ENCODE assay signal across 1 cellular context in the genomic region with DNA sequence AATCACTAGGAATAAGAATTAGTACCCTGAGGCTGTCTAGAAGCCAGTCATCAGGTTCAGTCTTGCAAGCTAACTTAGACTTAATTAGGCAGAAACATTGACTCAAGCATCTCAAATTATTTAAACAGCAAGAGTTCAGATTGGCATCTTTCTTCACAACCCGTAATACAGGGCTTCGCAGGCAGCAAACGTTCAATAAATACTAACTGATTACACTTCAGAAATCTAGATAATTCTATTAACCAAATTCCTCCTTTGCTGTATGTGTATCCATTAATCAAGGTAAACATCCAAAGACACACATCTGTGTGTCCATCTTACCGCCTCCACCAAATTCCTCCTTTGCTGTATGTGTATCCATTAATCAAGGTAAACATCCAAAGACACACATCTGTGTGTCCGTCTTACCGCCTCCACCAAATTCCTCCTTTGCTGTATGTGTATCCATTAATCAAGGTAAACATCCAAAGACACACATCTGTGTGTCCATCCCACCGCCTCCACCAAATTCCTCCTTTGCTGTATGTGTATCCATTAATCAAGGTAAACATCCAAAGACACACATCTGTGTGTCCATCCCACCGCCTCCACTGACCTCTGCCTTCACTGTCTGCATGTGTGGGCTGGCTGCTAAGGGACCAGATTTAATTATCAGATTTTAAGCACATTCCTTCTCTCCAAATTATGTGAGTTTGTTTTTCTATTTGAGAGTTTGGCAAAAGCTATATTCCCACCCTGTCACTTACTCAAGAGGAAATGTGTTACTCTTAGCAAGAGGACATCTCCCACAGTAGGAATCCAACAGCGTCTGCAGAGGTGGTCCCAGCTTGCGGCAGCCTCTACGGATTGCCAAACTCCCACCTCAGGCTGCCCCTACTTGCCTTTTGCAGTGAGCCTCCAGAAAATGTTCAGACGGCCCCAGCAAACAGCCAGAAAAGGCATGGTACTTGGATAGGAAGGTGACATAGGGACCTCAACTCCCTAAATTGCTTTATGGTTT.
TF ChIP-seq lines count a peak whose summit lies in the region.

No MANE protein-coding gene starts in this region.

TF ChIP-seq in HepG2, 621 proteins besides CTCF, POLR2A, EP300 and RAD21 (continued from another document and continues in another):
- TF ChIP-seq, protein P1, sequence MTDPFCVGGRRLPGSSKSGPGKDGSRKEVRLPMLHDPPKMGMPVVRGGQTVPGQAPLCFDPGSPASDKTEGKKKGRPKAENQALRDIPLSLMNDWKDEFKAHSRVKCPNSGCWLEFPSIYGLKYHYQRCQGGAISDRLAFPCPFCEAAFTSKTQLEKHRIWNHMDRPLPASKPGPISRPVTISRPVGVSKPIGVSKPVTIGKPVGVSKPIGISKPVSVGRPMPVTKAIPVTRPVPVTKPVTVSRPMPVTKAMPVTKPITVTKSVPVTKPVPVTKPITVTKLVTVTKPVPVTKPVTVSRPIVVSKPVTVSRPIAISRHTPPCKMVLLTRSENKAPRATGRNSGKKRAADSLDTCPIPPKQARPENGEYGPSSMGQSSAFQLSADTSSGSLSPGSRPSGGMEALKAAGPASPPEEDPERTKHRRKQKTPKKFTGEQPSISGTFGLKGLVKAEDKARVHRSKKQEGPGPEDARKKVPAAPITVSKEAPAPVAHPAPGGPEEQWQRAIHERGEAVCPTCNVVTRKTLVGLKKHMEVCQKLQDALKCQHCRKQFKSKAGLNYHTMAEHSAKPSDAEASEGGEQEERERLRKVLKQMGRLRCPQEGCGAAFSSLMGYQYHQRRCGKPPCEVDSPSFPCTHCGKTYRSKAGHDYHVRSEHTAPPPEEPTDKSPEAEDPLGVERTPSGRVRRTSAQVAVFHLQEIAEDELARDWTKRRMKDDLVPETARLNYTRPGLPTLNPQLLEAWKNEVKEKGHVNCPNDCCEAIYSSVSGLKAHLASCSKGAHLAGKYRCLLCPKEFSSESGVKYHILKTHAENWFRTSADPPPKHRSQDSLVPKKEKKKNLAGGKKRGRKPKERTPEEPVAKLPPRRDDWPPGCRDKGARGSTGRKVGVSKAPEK (CRISPR knock-in tag; IDR thresholded peaks at IDR 0.05; ENCODE audit: borderline replicate concordance) = no peak
- TF ChIP-seq NR2C2 (CRISPR knock-in tag; IDR thresholded peaks at IDR 0.05; ENCODE audit: borderline replicate concordance) (peak; percentile 70), REPIN1 (CRISPR knock-in tag; IDR thresholded peaks at IDR 0.05; ENCODE audit: borderline replicate concordance, low read depth) (peak; percentile 76; the same call in 1 of the 2 replicates), NFE2L1 (CRISPR knock-in tag; IDR thresholded peaks at IDR 0.05; ENCODE audit: borderline replicate concordance) (no peak), ZNF121 (CRISPR knock-in tag; IDR thresholded peaks at IDR 0.05) (no peak), CHCHD3 (CRISPR knock-in tag; IDR thresholded peaks at IDR 0.05) (no peak), ZNF678 (CRISPR knock-in tag; IDR thresholded peaks at IDR 0.05) (no peak), MBNL3 (CRISPR knock-in tag; conservative IDR thresholded peaks at IDR 0.05) (no peak), KMT2A (CRISPR knock-in tag; IDR thresholded peaks at IDR 0.05) (no peak), TRIM22 (IDR thresholded peaks at IDR 0.05) (no peak), THYN1 (CRISPR knock-in tag; IDR thresholded peaks at IDR 0.05; ENCODE audit: borderline replicate concordance, low read depth) (no peak), ZNF766 (CRISPR knock-in tag; IDR thresholded peaks at IDR 0.05; ENCODE audit: borderline replicate concordance) (no peak), FUBP1 (CRISPR knock-in tag; IDR thresholded peaks at IDR 0.05; ENCODE audit: borderline replicate concordance) (no peak; the same call in 1 of the 2 replicates), PCBP1 (IDR thresholded peaks at IDR 0.05; ENCODE audit: borderline replicate concordance, low read depth, low read length) (no peak), JUN (CRISPR knock-in tag; IDR thresholded peaks at IDR 0.05) (peak; percentile 87), ZKSCAN1 (IDR thresholded peaks at IDR 0.05; ENCODE audit: low read length) (no peak), IRF2 (CRISPR knock-in tag; IDR thresholded peaks at IDR 0.05) (peak; percentile 82; the same call in 1 of the 2 replicates), ZNF232 (CRISPR knock-in tag; IDR thresholded peaks at IDR 0.05; ENCODE audit: borderline replicate concordance) (peak; percentile 48; the same call in 1 of the 2 replicates), MTA1 (CRISPR knock-in tag; IDR thresholded peaks at IDR 0.05; ENCODE audit: borderline replicate concordance) (no peak; the same call in 1 of the 2 replicates), ZNF160 (CRISPR knock-in tag; IDR thresholded peaks at IDR 0.05) (peak; percentile 84), ZSCAN9 (CRISPR knock-in tag; IDR thresholded peaks at IDR 0.05; ENCODE audit: borderline replicate concordance) (peak; percentile 88), ZNF780A (CRISPR knock-in tag; IDR thresholded peaks at IDR 0.05) (peak; percentile 83), HOXA5 (CRISPR knock-in tag; IDR thresholded peaks at IDR 0.05) (peak; percentile 92), CEBPB (IDR thresholded peaks at IDR 0.05; ENCODE audit: borderline replicate concordance, low read depth, low read length) (no peak), CERS6 (CRISPR knock-in tag; IDR thresholded peaks at IDR 0.05) (no peak), GATAD2A (CRISPR knock-in tag; IDR thresholded peaks at IDR 0.05) (peak; percentile 96), ZNF75D (CRISPR knock-in tag; IDR thresholded peaks at IDR 0.05; ENCODE audit: borderline replicate concordance) (no peak), FOXJ3 (CRISPR knock-in tag; IDR thresholded peaks at IDR 0.05; ENCODE audit: borderline replicate concordance) (peak; percentile 100), IRF1 (CRISPR knock-in tag; IDR thresholded peaks at IDR 0.05; ENCODE audit: low read depth) (no peak), YEATS2 (CRISPR knock-in tag; IDR thresholded peaks at IDR 0.05; ENCODE audit: borderline replicate concordance) (no peak; the same call in 1 of the 2 replicates), BRF2 (CRISPR knock-in tag; IDR thresholded peaks at IDR 0.05) (no peak), ZNF768 (CRISPR knock-in tag; IDR thresholded peaks at IDR 0.05) (no peak), ZSCAN12 (CRISPR knock-in tag; IDR thresholded peaks at IDR 0.05) (no peak), ARNTL (CRISPR knock-in tag; IDR thresholded peaks at IDR 0.05) (peak; percentile 97), HDAC2 (CRISPR knock-in tag; IDR thresholded peaks at IDR 0.05) (peak; percentile 99), POLR2AphosphoS5 (IDR thresholded peaks at IDR 0.05; ENCODE audit: low read depth, low read length) (no peak), ARNT (IDR thresholded peaks at IDR 0.05) (no peak), POLR2G (IDR thresholded peaks at IDR 0.05; ENCODE audit: low read depth, low read length) (no peak)
- TF ChIP-seq, protein P2, sequence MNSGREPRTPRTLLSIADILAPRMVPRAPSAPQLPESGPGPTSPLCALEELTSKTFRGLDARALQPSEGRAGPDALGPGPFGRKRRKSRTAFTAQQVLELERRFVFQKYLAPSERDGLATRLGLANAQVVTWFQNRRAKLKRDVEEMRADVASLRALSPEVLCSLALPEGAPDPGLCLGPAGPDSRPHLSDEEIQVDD (CRISPR knock-in tag; IDR thresholded peaks at IDR 0.05; ENCODE audit: borderline replicate concordance) = no peak
- TF ChIP-seq, protein P3, sequence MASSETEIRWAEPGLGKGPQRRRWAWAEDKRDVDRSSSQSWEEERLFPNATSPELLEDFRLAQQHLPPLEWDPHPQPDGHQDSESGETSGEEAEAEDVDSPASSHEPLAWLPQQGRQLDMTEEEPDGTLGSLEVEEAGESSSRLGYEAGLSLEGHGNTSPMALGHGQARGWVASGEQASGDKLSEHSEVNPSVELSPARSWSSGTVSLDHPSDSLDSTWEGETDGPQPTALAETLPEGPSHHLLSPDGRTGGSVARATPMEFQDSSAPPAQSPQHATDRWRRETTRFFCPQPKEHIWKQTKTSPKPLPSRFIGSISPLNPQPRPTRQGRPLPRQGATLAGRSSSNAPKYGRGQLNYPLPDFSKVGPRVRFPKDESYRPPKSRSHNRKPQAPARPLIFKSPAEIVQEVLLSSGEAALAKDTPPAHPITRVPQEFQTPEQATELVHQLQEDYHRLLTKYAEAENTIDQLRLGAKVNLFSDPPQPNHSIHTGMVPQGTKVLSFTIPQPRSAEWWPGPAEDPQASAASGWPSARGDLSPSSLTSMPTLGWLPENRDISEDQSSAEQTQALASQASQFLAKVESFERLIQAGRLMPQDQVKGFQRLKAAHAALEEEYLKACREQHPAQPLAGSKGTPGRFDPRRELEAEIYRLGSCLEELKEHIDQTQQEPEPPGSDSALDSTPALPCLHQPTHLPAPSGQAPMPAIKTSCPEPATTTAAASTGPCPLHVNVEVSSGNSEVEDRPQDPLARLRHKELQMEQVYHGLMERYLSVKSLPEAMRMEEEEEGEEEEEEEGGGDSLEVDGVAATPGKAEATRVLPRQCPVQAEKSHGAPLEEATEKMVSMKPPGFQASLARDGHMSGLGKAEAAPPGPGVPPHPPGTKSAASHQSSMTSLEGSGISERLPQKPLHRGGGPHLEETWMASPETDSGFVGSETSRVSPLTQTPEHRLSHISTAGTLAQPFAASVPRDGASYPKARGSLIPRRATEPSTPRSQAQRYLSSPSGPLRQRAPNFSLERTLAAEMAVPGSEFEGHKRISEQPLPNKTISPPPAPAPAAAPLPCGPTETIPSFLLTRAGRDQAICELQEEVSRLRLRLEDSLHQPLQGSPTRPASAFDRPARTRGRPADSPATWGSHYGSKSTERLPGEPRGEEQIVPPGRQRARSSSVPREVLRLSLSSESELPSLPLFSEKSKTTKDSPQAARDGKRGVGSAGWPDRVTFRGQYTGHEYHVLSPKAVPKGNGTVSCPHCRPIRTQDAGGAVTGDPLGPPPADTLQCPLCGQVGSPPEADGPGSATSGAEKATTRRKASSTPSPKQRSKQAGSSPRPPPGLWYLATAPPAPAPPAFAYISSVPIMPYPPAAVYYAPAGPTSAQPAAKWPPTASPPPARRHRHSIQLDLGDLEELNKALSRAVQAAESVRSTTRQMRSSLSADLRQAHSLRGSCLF (CRISPR knock-in tag; IDR thresholded peaks at IDR 0.05; ENCODE audit: borderline replicate concordance) = no peak
- TF ChIP-seq, protein P4, sequence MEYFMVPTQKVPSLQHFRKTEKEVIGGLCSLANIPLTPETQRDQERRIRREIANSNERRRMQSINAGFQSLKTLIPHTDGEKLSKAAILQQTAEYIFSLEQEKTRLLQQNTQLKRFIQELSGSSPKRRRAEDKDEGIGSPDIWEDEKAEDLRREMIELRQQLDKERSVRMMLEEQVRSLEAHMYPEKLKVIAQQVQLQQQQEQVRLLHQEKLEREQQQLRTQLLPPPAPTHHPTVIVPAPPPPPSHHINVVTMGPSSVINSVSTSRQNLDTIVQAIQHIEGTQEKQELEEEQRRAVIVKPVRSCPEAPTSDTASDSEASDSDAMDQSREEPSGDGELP (IDR thresholded peaks at IDR 0.05; ENCODE audit: borderline replicate concordance, low read depth) = peak; percentile 83
- TF ChIP-seq, protein P5, sequence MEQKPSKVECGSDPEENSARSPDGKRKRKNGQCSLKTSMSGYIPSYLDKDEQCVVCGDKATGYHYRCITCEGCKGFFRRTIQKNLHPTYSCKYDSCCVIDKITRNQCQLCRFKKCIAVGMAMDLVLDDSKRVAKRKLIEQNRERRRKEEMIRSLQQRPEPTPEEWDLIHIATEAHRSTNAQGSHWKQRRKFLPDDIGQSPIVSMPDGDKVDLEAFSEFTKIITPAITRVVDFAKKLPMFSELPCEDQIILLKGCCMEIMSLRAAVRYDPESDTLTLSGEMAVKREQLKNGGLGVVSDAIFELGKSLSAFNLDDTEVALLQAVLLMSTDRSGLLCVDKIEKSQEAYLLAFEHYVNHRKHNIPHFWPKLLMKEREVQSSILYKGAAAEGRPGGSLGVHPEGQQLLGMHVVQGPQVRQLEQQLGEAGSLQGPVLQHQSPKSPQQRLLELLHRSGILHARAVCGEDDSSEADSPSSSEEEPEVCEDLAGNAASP (CRISPR knock-in tag; IDR thresholded peaks at IDR 0.05; ENCODE audit: borderline replicate concordance) = peak; percentile 81
